Comparison of ENCODE assay signal across 8 cellular contexts in the genomic region with DNA sequence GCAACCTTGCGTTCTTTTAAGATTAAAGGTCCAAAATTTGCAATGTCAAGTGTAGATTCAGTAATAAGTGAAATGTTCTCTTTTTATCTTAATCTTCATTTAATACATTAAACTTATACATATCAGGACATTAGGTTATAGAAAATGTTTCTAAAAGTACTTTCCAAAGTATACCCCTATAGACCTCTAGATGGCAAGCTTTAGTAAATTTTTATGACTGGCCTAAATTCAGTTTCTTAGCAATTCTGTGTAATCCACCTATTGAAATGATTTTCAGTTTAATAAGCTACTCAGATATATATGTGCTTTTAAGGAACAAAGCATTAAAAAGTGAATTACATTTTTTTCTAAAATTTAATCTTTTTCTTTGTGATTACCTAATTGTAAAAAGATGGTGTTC.
DNase-seq lines count a peak whose midpoint lies in the region; ATAC-seq, FAIRE-seq and TF ChIP-seq lines count a peak whose summit lies in the region.

No MANE protein-coding gene starts in this region.

- peak; percentile 19; the same call in 1 of the 2 replicates for TF ChIP-seq CTCF in Panc1 (IDR thresholded peaks at IDR 0.05)

- no peak overlapping the region for H3K4me3 ChIP-seq in Panc1 (ENCODE audit: low read depth in 2 of 2, low read length in 2 of 2)

- no peaks in the 10 kb centered on the region for H3K27me3 ChIP-seq in Panc1 (ENCODE audit: control insufficient read depth, insufficient read depth, low read length)

- CTCF ChIA-PET in Panc1 (lab: Charles Lee), result no interaction called here

- ATAC-seq in GM19035 (IDR thresholded peaks at IDR 0.05; ENCODE audit: unreplicated experiment) (peak; percentile 62), Panc1 (no peak), HG02870 (IDR thresholded peaks at IDR 0.05; ENCODE audit: unreplicated experiment) (no peak), HG03378 (IDR thresholded peaks at IDR 0.05; ENCODE audit: unreplicated experiment) (no peak)

- H3K4me1 ChIP-seq in Panc1 (ENCODE audit: control insufficient read depth, insufficient read depth, low read length), result no peaks in the 10 kb centered on the region

- POLR2A ChIA-PET in Panc1 (lab: Charles Lee), result no interaction called here

- in situ Hi-C loops in Panc1 (cut with HindIII; ENCODE audit: low pct_unique_long_range_greater_than_20kb, low sequenced_read_pairs), result no loop called here

- no TSS peak for BruUV-seq in Panc1 (replicated peaks; lab: Mats Ljungman, UMichigan)

- no peak overlapping the region for H3K27ac ChIP-seq in Panc1 (ENCODE audit: low read length)

- H3K36me3 ChIP-seq in Panc1 (ENCODE audit: control insufficient read depth, insufficient read depth, low read length), result no peaks in the 10 kb centered on the region

- H3K9me3 ChIP-seq in Panc1 (ENCODE audit: control insufficient read depth, insufficient read depth, low read depth, low read length), result no peaks in the 10 kb centered on the region

- peak; percentile 43 for FAIRE-seq in frontal cortex (lab: Jason Lieb, UNC)

- peak; percentile 54 for DNase-seq in AG08395 (ENCODE audit: low spot score)
- no peak for DNase-seq in Panc1 (ENCODE audit: low read depth, low spot score)
- peak in 1 of 2 donors; percentile 4 for DNase-seq in frontal cortex (ENCODE audit: low spot score in 2 of 2)
- no peak for DNase-seq in activated naive CD4-positive, alpha-beta T cell treated with Interleukin-2 at 50 U/mL for 16 hours
- no peak for DNase-seq in DMS79 treated with DMSO at 0.1 percent for 48 hours (lab: John Stamatoyannopoulos, UW)

- intact Hi-C loops in Panc1 (cut with micrococcal nuclease; ENCODE audit: unreplicated experiment), result no loop called here
